In genomic region chr10:72354356-72355213, GRCh38 we compare ENCODE assay signal across 8 cellular contexts.
A peak's percentile ranks its signal among the peaks of the same experiment; 100 is the strongest.
DNase-seq lines count a peak whose midpoint lies in the region; ATAC-seq and TF ChIP-seq lines count a peak whose summit lies in the region.

DNAJB12 (minus strand) TSS chr10:72354919; CDS start chr10:72354897, 22 bp downstream.

- no peak for TF ChIP-seq CTCF in C4-2B (conservative IDR thresholded peaks at IDR 0.05)

- ATAC-seq in GM19395 (IDR thresholded peaks at IDR 0.05; ENCODE audit: unreplicated experiment): peak; percentile 74
- ATAC-seq in HG03558 (IDR thresholded peaks at IDR 0.05; ENCODE audit: extremely low read depth, unreplicated experiment): peak; percentile 44

- peak; percentile 81 for DNase-seq in NCI-H748 treated with DMSO at 0.1 percent for 48 hours (lab: John Stamatoyannopoulos, UW)
- DNase-seq in activated CD4-positive, alpha-beta T cell treated with anti-CD3 and anti-CD28 coated beads, Interleukin-2, amount 50 U/mL, for 24 hours (ENCODE audit: low read depth in 1 of 2, low spot score in 1 of 2): peak; percentile 83 to 87
- peak; percentile 86 for DNase-seq in dedifferentiated amniotic fluid mesenchymal stem cell (ENCODE audit: extremely low spot score)
- DNase-seq in left kidney (ENCODE audit: low read depth, low spot score): peak; percentile 98
- peak; percentile 89 for DNase-seq in stimulated activated CD4-positive, alpha-beta T cell treated with anti-CD3 and anti-CD28 coated beads, Interleukin-1b, Interleukin-23, amount 100 ng/mL, for 48 hours

- H3K27ac ChIP-seq in C4-2B: peak within 1 kb of the TSS; percentile 85

Comparison
In these comparisons a context has a peak if more than half of its experiments do, and no peak if none do; other contexts are left out.
1. Peak in every context shown above with its lines: DNase-seq, ATAC-seq and H3K27ac ChIP-seq.